ENCODE assay signal across 1 cellular context in genomic region chr12:110778801-110779577, GRCh38.
TF ChIP-seq lines count a peak whose summit lies in the region.

No MANE protein-coding gene starts in this region.

TF ChIP-seq in K562, 482 proteins besides CTCF, POLR2A, EP300 and RAD21:
- no peak for TF ChIP-seq HMG20B (CRISPR knock-in tag; IDR thresholded peaks at IDR 0.05)
- no peak for TF ChIP-seq POLR2B (IDR thresholded peaks at IDR 0.05; ENCODE audit: low read depth, partially characterized antibody)
- no peak for TF ChIP-seq ELF1 (tag; IDR thresholded peaks at IDR 0.05)
- no peak for TF ChIP-seq XRCC4 (IDR thresholded peaks at IDR 0.05; ENCODE audit: extremely low read depth, insufficient read depth, insufficient read length)
- TF ChIP-seq ZFP1 (CRISPR knock-in tag; IDR thresholded peaks at IDR 0.05) = no peak
- TF ChIP-seq MCM3 (IDR thresholded peaks at IDR 0.05) = no peak
- no peak for TF ChIP-seq HNRNPH1 (optimal IDR thresholded peaks at IDR 0.05; ENCODE audit: low read depth, low read length)
- no peak for TF ChIP-seq YBX1 (IDR thresholded peaks at IDR 0.05)
- no peak for TF ChIP-seq YY1 (IDR thresholded peaks at IDR 0.05; ENCODE audit: borderline replicate concordance in 1 of 3, control insufficient read depth in 1 of 3, extremely low read depth in 1 of 3, insufficient read depth in 3 of 3, insufficient read length in 1 of 3, insufficient replicate concordance in 2 of 3, low read depth in 1 of 3, low read length in 2 of 3)
- TF ChIP-seq HIVEP1 (CRISPR knock-in tag; IDR thresholded peaks at IDR 0.05) = no peak
- peak; percentile 30; the same call in 1 of the 2 replicates for TF ChIP-seq EGR1 (conservative IDR thresholded peaks at IDR 0.05)
- 0 out of 2 replicates have a peak, but pooled peaks have one; percentile 14 for TF ChIP-seq CTBP1 (IDR thresholded peaks at IDR 0.05; ENCODE audit: borderline replicate concordance)
- no peak for TF ChIP-seq CBFB (CRISPR knock-in tag; IDR thresholded peaks at IDR 0.05)
- TF ChIP-seq ZNF512 (tag; IDR thresholded peaks at IDR 0.05) = peak; percentile 54; the same call in 1 of the 2 replicates
- TF ChIP-seq ERF (CRISPR knock-in tag; IDR thresholded peaks at IDR 0.05) = no peak
- TF ChIP-seq MCM7 (IDR thresholded peaks at IDR 0.05) = no peak
- 0 out of 2 replicates have a peak, but pooled peaks have one; percentile 8 for TF ChIP-seq GATAD2B (IDR thresholded peaks at IDR 0.05; ENCODE audit: borderline replicate concordance)
- no peak for TF ChIP-seq DDX20 (tag; IDR thresholded peaks at IDR 0.05; ENCODE audit: low read depth)
- TF ChIP-seq SREBF1 (IDR thresholded peaks at IDR 0.05; ENCODE audit: borderline replicate concordance, low read depth, low read length) = no peak
- no peak for TF ChIP-seq ZNF316 (IDR thresholded peaks at IDR 0.05)
- TF ChIP-seq FOXP1 (CRISPR knock-in tag; IDR thresholded peaks at IDR 0.05) = no peak
- no peak for TF ChIP-seq IRF9 (tag; IDR thresholded peaks at IDR 0.05)
- TF ChIP-seq CBFA2T3 (IDR thresholded peaks at IDR 0.05) = peak; percentile 35
- peak; percentile 19; the same call in 1 of the 2 replicates for TF ChIP-seq CBFA2T2 (conservative IDR thresholded peaks at IDR 0.05)
- TF ChIP-seq DPF2 (IDR thresholded peaks at IDR 0.05) = no peak
- no peak for TF ChIP-seq TEAD2 (tag; IDR thresholded peaks at IDR 0.05)
- TF ChIP-seq, protein P1, sequence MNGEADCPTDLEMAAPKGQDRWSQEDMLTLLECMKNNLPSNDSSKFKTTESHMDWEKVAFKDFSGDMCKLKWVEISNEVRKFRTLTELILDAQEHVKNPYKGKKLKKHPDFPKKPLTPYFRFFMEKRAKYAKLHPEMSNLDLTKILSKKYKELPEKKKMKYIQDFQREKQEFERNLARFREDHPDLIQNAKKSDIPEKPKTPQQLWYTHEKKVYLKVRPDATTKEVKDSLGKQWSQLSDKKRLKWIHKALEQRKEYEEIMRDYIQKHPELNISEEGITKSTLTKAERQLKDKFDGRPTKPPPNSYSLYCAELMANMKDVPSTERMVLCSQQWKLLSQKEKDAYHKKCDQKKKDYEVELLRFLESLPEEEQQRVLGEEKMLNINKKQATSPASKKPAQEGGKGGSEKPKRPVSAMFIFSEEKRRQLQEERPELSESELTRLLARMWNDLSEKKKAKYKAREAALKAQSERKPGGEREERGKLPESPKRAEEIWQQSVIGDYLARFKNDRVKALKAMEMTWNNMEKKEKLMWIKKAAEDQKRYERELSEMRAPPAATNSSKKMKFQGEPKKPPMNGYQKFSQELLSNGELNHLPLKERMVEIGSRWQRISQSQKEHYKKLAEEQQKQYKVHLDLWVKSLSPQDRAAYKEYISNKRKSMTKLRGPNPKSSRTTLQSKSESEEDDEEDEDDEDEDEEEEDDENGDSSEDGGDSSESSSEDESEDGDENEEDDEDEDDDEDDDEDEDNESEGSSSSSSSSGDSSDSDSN (IDR thresholded peaks at IDR 0.05; ENCODE audit: borderline replicate concordance in 1 of 2, low read depth in 2 of 2, low read length in 2 of 2) = no peak
